Comparison of ENCODE assay signal across 1 cellular context in the genomic region with DNA sequence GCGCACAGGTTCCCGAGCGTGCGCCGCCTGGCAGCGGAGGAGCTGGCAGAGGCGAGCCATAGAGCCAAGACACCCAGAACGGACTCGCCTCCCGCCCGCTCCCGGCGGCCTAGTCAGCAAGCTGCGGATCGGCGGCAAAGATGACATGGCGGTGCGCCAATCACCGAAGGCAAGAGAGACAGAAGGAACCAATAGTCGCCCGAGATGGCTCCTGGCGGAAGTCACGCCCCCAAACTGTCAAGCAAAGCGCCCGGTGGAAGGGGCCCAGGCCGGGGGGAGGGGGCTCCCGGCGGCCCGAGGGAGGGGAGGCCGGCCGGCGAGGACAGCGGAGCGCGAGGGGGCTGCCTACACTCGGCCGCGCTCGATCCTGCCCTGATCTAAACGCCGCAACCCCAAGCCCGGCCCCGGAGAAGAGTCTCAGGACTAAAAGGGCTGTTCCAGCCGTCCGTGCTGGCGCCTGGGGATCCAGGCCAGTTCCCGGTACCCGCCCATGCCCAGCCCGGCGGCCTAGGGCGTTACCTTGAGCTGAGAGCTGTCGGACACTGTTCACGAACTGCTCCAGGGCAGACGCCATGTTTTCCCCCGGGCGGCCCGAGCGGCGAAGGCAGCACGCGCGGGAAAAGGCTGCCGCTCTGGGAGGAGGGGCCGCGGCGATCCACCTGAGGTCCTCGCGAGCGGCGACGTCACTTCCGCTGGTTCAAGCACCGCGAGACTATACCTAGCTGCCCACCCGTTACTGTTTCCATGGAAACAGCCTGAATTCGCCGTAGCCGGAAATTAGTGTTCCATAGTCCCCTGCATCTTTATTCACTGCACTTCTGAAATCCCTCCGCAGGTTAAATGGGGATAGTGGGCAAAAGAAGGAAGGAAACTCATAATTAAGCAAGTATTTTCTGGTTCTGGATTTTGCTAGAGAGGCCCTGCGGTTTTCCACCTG.
TF ChIP-seq lines count a peak whose summit lies in the region.

COPS3 (minus strand) TSS at position 634 of the 937 bp plus-strand sequence; CDS start at position 574, 60 bp downstream.

TF ChIP-seq in GM12878, 131 proteins besides CTCF, POLR2A, EP300 and RAD21 (continued from another document and continues in another):
- TF ChIP-seq, protein P1, sequence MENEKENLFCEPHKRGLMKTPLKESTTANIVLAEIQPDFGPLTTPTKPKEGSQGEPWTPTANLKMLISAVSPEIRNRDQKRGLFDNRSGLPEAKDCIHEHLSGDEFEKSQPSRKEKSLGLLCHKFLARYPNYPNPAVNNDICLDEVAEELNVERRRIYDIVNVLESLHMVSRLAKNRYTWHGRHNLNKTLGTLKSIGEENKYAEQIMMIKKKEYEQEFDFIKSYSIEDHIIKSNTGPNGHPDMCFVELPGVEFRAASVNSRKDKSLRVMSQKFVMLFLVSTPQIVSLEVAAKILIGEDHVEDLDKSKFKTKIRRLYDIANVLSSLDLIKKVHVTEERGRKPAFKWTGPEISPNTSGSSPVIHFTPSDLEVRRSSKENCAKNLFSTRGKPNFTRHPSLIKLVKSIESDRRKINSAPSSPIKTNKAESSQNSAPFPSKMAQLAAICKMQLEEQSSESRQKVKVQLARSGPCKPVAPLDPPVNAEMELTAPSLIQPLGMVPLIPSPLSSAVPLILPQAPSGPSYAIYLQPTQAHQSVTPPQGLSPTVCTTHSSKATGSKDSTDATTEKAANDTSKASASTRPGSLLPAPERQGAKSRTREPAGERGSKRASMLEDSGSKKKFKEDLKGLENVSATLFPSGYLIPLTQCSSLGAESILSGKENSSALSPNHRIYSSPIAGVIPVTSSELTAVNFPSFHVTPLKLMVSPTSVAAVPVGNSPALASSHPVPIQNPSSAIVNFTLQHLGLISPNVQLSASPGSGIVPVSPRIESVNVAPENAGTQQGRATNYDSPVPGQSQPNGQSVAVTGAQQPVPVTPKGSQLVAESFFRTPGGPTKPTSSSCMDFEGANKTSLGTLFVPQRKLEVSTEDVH (IDR thresholded peaks at IDR 0.05; ENCODE audit: low read depth, partially characterized antibody), result peak; percentile 92
- TF ChIP-seq ZNF384 (IDR thresholded peaks at IDR 0.05; ENCODE audit: borderline replicate concordance, low read depth, low read length), result no peak
- TF ChIP-seq EED (IDR thresholded peaks at IDR 0.05; ENCODE audit: low read depth), result 0 out of 2 replicates have a peak, but pooled peaks have one; percentile 22
- TF ChIP-seq ZNF622 (IDR thresholded peaks at IDR 0.05), result no peak
- TF ChIP-seq ATF3 (IDR thresholded peaks at IDR 0.05; ENCODE audit: borderline replicate concordance, extremely low read depth, low read depth, low read length), result no peak
- TF ChIP-seq RBBP5 (conservative IDR thresholded peaks at IDR 0.05), result no peak
- no peak for TF ChIP-seq MTA2 (IDR thresholded peaks at IDR 0.05; ENCODE audit: low read depth)
- no peak for TF ChIP-seq NFXL1 (IDR thresholded peaks at IDR 0.05; ENCODE audit: borderline replicate concordance)
- TF ChIP-seq LARP7 (IDR thresholded peaks at IDR 0.05), result peak; percentile 87
- TF ChIP-seq, protein P2, sequence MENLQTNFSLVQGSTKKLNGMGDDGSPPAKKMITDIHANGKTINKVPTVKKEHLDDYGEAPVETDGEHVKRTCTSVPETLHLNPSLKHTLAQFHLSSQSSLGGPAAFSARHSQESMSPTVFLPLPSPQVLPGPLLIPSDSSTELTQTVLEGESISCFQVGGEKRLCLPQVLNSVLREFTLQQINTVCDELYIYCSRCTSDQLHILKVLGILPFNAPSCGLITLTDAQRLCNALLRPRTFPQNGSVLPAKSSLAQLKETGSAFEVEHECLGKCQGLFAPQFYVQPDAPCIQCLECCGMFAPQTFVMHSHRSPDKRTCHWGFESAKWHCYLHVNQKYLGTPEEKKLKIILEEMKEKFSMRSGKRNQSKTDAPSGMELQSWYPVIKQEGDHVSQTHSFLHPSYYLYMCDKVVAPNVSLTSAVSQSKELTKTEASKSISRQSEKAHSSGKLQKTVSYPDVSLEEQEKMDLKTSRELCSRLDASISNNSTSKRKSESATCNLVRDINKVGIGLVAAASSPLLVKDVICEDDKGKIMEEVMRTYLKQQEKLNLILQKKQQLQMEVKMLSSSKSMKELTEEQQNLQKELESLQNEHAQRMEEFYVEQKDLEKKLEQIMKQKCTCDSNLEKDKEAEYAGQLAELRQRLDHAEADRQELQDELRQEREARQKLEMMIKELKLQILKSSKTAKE (IDR thresholded peaks at IDR 0.05; ENCODE audit: low read depth, poor library complexity, severe bottlenecking), result no peak
- no peak for TF ChIP-seq USF2 (IDR thresholded peaks at IDR 0.05; ENCODE audit: borderline replicate concordance, low read depth, low read length)
- TF ChIP-seq, protein P3, sequence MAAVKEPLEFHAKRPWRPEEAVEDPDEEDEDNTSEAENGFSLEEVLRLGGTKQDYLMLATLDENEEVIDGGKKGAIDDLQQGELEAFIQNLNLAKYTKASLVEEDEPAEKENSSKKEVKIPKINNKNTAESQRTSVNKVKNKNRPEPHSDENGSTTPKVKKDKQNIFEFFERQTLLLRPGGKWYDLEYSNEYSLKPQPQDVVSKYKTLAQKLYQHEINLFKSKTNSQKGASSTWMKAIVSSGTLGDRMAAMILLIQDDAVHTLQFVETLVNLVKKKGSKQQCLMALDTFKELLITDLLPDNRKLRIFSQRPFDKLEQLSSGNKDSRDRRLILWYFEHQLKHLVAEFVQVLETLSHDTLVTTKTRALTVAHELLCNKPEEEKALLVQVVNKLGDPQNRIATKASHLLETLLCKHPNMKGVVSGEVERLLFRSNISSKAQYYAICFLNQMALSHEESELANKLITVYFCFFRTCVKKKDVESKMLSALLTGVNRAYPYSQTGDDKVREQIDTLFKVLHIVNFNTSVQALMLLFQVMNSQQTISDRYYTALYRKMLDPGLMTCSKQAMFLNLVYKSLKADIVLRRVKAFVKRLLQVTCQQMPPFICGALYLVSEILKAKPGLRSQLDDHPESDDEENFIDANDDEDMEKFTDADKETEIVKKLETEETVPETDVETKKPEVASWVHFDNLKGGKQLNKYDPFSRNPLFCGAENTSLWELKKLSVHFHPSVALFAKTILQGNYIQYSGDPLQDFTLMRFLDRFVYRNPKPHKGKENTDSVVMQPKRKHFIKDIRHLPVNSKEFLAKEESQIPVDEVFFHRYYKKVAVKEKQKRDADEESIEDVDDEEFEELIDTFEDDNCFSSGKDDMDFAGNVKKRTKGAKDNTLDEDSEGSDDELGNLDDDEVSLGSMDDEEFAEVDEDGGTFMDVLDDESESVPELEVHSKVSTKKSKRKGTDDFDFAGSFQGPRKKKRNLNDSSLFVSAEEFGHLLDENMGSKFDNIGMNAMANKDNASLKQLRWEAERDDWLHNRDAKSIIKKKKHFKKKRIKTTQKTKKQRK (IDR thresholded peaks at IDR 0.05; ENCODE audit: low read depth, low read length), result no peak
- peak; percentile 90 for TF ChIP-seq CREM (IDR thresholded peaks at IDR 0.05; ENCODE audit: low read depth)
- no peak; the same call in 1 of the 2 replicates for TF ChIP-seq FOXM1 (IDR thresholded peaks at IDR 0.05; ENCODE audit: low read depth, low read length)
- TF ChIP-seq SIN3A (IDR thresholded peaks at IDR 0.05; ENCODE audit: low read depth, low read length), result peak; percentile 87; the same call in 1 of the 2 replicates
- 0 out of 2 replicates have a peak, but pooled peaks have one; percentile 49 for TF ChIP-seq STAT1 (conservative IDR thresholded peaks at IDR 0.05)
- no peak; the same call in 1 of the 2 replicates for TF ChIP-seq NR2F1 (conservative IDR thresholded peaks at IDR 0.05)
- TF ChIP-seq WRNIP1 (IDR thresholded peaks at IDR 0.05; ENCODE audit: borderline replicate concordance, low read depth, low read length), result no peak
- no peak for TF ChIP-seq MEF2A (IDR thresholded peaks at IDR 0.05; ENCODE audit: insufficient read depth, low read depth, low read length)
- TF ChIP-seq ZBED1 (IDR thresholded peaks at IDR 0.05; ENCODE audit: borderline replicate concordance), result no peak
- 0 out of 4 replicates have a peak, but pooled peaks of 1 of the 2 experiments have one; percentile 14 for TF ChIP-seq IKZF2 (IDR thresholded peaks at IDR 0.05)
- peak in 1 of 2 experiments; percentile 27; a peak in 1 of 3 replicates for TF ChIP-seq EGR1 (IDR thresholded peaks at IDR 0.05; ENCODE audit: borderline replicate concordance in 1 of 2, low read depth in 2 of 2, low read length in 2 of 2)
- no peak for TF ChIP-seq EZH2 (IDR thresholded peaks at IDR 0.05; ENCODE audit: borderline replicate concordance, control insufficient read depth, low read depth, low read length)
- TF ChIP-seq SUPT20H (IDR thresholded peaks at IDR 0.05; ENCODE audit: borderline replicate concordance, control insufficient read depth, low read depth, low read length), result no peak
- peak; percentile 65 for TF ChIP-seq KLF5 (IDR thresholded peaks at IDR 0.05; ENCODE audit: partially characterized antibody)
- peak; percentile 94 for TF ChIP-seq PBX3 (IDR thresholded peaks at IDR 0.05; ENCODE audit: insufficient replicate concordance, low read depth, low read length)
- TF ChIP-seq TCF7 (IDR thresholded peaks at IDR 0.05; ENCODE audit: borderline replicate concordance), result no peak
- peak; percentile 61; the same call in 1 of the 2 replicates for TF ChIP-seq TAF1 (IDR thresholded peaks at IDR 0.05; ENCODE audit: borderline replicate concordance, low read depth, low read length)
- TF ChIP-seq, protein P4, sequence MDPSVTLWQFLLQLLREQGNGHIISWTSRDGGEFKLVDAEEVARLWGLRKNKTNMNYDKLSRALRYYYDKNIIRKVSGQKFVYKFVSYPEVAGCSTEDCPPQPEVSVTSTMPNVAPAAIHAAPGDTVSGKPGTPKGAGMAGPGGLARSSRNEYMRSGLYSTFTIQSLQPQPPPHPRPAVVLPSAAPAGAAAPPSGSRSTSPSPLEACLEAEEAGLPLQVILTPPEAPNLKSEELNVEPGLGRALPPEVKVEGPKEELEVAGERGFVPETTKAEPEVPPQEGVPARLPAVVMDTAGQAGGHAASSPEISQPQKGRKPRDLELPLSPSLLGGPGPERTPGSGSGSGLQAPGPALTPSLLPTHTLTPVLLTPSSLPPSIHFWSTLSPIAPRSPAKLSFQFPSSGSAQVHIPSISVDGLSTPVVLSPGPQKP (IDR thresholded peaks at IDR 0.05; ENCODE audit: low read depth, low read length), result no peak
- TF ChIP-seq HDGF (IDR thresholded peaks at IDR 0.05), result no peak; the same call in 1 of the 2 replicates
- TF ChIP-seq ZZZ3 (IDR thresholded peaks at IDR 0.05; ENCODE audit: control insufficient read depth, insufficient read length, low read depth), result no peak
- TF ChIP-seq ZNF274 (IDR thresholded peaks at IDR 0.05; ENCODE audit: insufficient read depth, insufficient read length), result no peak
- no peak for TF ChIP-seq CHD1 (IDR thresholded peaks at IDR 0.05; ENCODE audit: low read depth, low read length)
- TF ChIP-seq POLR2AphosphoS2 (IDR thresholded peaks at IDR 0.05; ENCODE audit: low read depth, low read length), result no peak; the same call in 1 of the 2 replicates
- TF ChIP-seq ZBTB40 (IDR thresholded peaks at IDR 0.05; ENCODE audit: borderline replicate concordance), result peak; percentile 85
- peak; percentile 72 for TF ChIP-seq RFX5 (IDR thresholded peaks at IDR 0.05; ENCODE audit: low read depth, low read length)
- TF ChIP-seq NR2C2 (IDR thresholded peaks at IDR 0.05; ENCODE audit: borderline replicate concordance, control insufficient read depth, insufficient read length, low read depth), result no peak
- no peak for TF ChIP-seq MYC (IDR thresholded peaks at IDR 0.05; ENCODE audit: insufficient read depth, insufficient read length, insufficient replicate concordance, low read length, severe bottlenecking)
- peak; percentile 84; the same call in 1 of the 2 replicates for TF ChIP-seq ASH2L (IDR thresholded peaks at IDR 0.05; ENCODE audit: borderline replicate concordance, low read depth)
- no peak for TF ChIP-seq ESRRA (IDR thresholded peaks at IDR 0.05; ENCODE audit: low read length)
- TF ChIP-seq ATF7 (IDR thresholded peaks at IDR 0.05; ENCODE audit: low read depth), result no peak; the same call in none of the 2 replicates
- TF ChIP-seq MXI1 (IDR thresholded peaks at IDR 0.05; ENCODE audit: low read depth, low read length), result peak; percentile 79
